Comparison of ENCODE assay signal across 6 cellular contexts in genomic region chrX:132685276-132685675, GRCh38.
"Had no signal": no experiment of that assay in that cellular context is flagged by ENCODE, and none has a peak within 500 bp of the region (broad histone marks: within the 10 kb centered on the region; RNA-seq: fewer than 3 reads in every experiment).

No MANE protein-coding gene starts in this region.

- H3K9me3 ChIP-seq: HAP-1 had no signal

- H3K27ac ChIP-seq: HL-60 had no signal

- H3K4me3 ChIP-seq: HAP-1 had no signal

- H3K36me3 ChIP-seq: HAP-1 had no signal

- DNase-seq: GOT3, H7, HFFc6, KBM-7 had no signal
